Comparison of ENCODE assay signal across 31 cellular contexts in the genomic region with DNA sequence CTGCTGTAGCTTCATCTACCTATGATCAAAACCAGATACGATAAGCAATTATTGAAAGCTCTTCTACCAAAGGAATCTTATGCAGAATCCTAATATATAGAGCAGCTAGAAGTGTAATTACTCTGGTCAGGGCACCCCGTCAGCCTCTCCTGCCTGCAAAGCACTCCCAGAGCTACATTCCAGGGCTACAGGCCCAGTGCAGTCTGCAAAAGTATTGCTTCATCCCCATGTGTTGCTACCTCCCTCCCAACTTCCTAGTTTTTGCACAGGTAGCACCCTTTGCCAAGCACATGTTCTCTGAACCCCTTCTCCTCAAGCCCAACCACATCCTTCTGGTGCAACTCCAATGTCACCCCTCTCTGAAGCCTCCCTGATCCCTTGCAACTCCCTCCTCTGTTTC. TPM values are rescaled to one million over a fixed set of nuclear protein-coding genes. Genes with fewer than 3 reads are reported as not detected.
"Had no signal": no experiment of that assay in that cellular context is flagged by ENCODE, and none has a peak within 500 bp of the region (broad histone marks: within the 10 kb centered on the region; RNA-seq: fewer than 3 reads in every experiment).

No MANE protein-coding gene starts in this region.

- H3K4me1 ChIP-seq: stomach, testis, thyroid gland, tibial artery, tibial nerve, transverse colon, upper lobe of left lung, uterus, vagina had no signal

- H3K27me3 ChIP-seq: testis, thyroid gland, tibial nerve, transverse colon, upper lobe of left lung, uterus, vagina had no signal

- H3K27ac Mint-ChIP-seq: stimulated activated effector memory CD8-positive, alpha-beta T cell treated with anti-CD3 and anti-CD28 coated beads, Interleukin-12 subunit alpha, Interleukin-12 subunit beta, amount 100 ng/mL, for 72 hours; stimulated activated memory B cell treated with anti-CD40 and anti-IgM and Interleukin-4, amounts not matched to agents 10 μg/mL and 1 μg/mL and 100 μg/mL, for 72 hours; stimulated activated naive B cell treated with anti-CD40 and anti-IgM and Interleukin-4, amounts not matched to agents 10 μg/mL and 1 μg/mL and 100 μg/mL, for 72 hours; stimulated activated naive CD8-positive, alpha-beta T cell treated with anti-CD3 and anti-CD28 coated beads, Interleukin-15, Interleukin-2, amounts not matched to agents 100 ng/mL and 50 ng/mL, for 24 hours; type B pancreatic cell had no signal

- H3K36me3 ChIP-seq: stomach, suprapubic skin, thoracic aorta, thyroid gland, tibial artery, tibial nerve, transverse colon, upper lobe of left lung, uterus, vagina had no signal

- H3K4me3 Mint-ChIP-seq: stimulated activated effector memory CD8-positive, alpha-beta T cell treated with anti-CD3 and anti-CD28 coated beads, Interleukin-12 subunit alpha, Interleukin-12 subunit beta, amount 100 ng/mL, for 72 hours; stimulated activated memory B cell treated with anti-CD40 and anti-IgM and Interleukin-4, amounts not matched to agents 10 μg/mL and 1 μg/mL and 100 μg/mL, for 72 hours; stimulated activated naive B cell treated with anti-CD40 and anti-IgM and Interleukin-4, amounts not matched to agents 10 μg/mL and 1 μg/mL and 100 μg/mL, for 72 hours; stimulated activated naive CD8-positive, alpha-beta T cell treated with anti-CD3 and anti-CD28 coated beads, Interleukin-15, amount 100 ng/mL, for 72 hours; stimulated activated naive CD8-positive, alpha-beta T cell treated with anti-CD3 and anti-CD28 coated beads, Interleukin-15, Interleukin-2, amounts not matched to agents 100 ng/mL and 50 ng/mL, for 24 hours; type B pancreatic cell had no signal

- H3K4me3 ChIP-seq: stomach, suprapubic skin, testis, thoracic aorta, thyroid gland, tibial artery, tibial nerve, transverse colon, upper lobe of left lung, uterus, vagina had no signal

- ATAC-seq: stimulated activated effector memory CD8-positive, alpha-beta T cell treated with anti-CD3 and anti-CD28 coated beads, Interleukin-12 subunit alpha, Interleukin-12 subunit beta, amount 100 ng/mL, for 72 hours; stimulated activated naive B cell treated with anti-CD40 and anti-IgM and Interleukin-4, amounts not matched to agents 10 μg/mL and 1 μg/mL and 100 μg/mL, for 72 hours; stimulated activated naive CD8-positive, alpha-beta T cell treated with anti-CD3 and anti-CD28 coated beads, Interleukin-15, amount 100 ng/mL, for 72 hours; stimulated activated naive CD8-positive, alpha-beta T cell treated with anti-CD3 and anti-CD28 coated beads, Interleukin-15, Interleukin-2, amounts not matched to agents 100 U/mL and 50 U/mL, for 24 hours had no signal

- H3K9me3 ChIP-seq: stomach, suprapubic skin, testis, thoracic aorta, thyroid gland, tibial artery, tibial nerve, transverse colon, upper lobe of left lung, uterus, vagina had no signal

- H3K27ac ChIP-seq: stomach, suprapubic skin, testis, thoracic aorta, thyroid gland, tibial artery, tibial nerve, transverse colon, upper lobe of left lung, uterus, vagina had no signal

- DNase-seq: stimulated activated CD4-positive, alpha-beta T cell treated with anti-CD3 and anti-CD28 coated beads, Interleukin-2, amount 100 ng/mL, for 48 hours; stimulated activated CD4-positive, alpha-beta T cell treated with anti-CD3 and anti-CD28 coated beads, Interleukin-4, amount 100 ng/mL, for 1 hour; stimulated activated CD4-positive, alpha-beta T cell treated with anti-CD3 and anti-CD28 coated beads, Interleukin-4, amount 100 ng/mL, for 24 hours; stimulated activated CD4-positive, alpha-beta T cell treated with anti-CD3 and anti-CD28 coated beads, Interleukin-4, amount 100 ng/mL, for 4 hours; stimulated activated CD8-positive, alpha-beta memory T cell treated with anti-CD3 and anti-CD28 coated beads, Interleukin-4, amount 100 ng/mL, for 48 hours; stimulated activated naive B cell treated with anti-CD40 and anti-IgM and Interleukin-4, amounts not matched to agents 10 μg/mL and 1 μg/mL and 100 μg/mL, for 72 hours; stimulated activated naive CD4-positive, alpha-beta T cell; stimulated activated naive CD4-positive, alpha-beta T cell treated with Interleukin-2 at 50 U/mL for 16 hours; stimulated activated naive CD8-positive, alpha-beta T cell treated with anti-CD3 and anti-CD28 coated beads, Interleukin-15, amount 100 ng/mL, for 72 hours; stimulated activated naive CD8-positive, alpha-beta T cell treated with anti-CD3 and anti-CD28 coated beads, Interleukin-15, Interleukin-2, amounts not matched to agents 100 U/mL and 50 U/mL, for 24 hours; stomach; substantia nigra; testis; thyroid gland; tibial artery; transverse colon; trophoblast cell; upper lobe of left lung; uterus had no signal

- H3K9me3 Mint-ChIP-seq: stimulated activated effector memory CD8-positive, alpha-beta T cell treated with anti-CD3 and anti-CD28 coated beads, Interleukin-12 subunit alpha, Interleukin-12 subunit beta, amount 100 ng/mL, for 72 hours; stimulated activated memory B cell treated with anti-CD40 and anti-IgM and Interleukin-4, amounts not matched to agents 10 μg/mL and 1 μg/mL and 100 μg/mL, for 72 hours; stimulated activated naive B cell treated with anti-CD40 and anti-IgM and Interleukin-4, amounts not matched to agents 10 μg/mL and 1 μg/mL and 100 μg/mL, for 72 hours; stimulated activated naive CD8-positive, alpha-beta T cell treated with anti-CD3 and anti-CD28 coated beads, Interleukin-15, amount 100 ng/mL, for 72 hours; stimulated activated naive CD8-positive, alpha-beta T cell treated with anti-CD3 and anti-CD28 coated beads, Interleukin-15, Interleukin-2, amounts not matched to agents 100 ng/mL and 50 ng/mL, for 24 hours; type B pancreatic cell had no signal

- H3K4me1 Mint-ChIP-seq: stimulated activated effector memory CD8-positive, alpha-beta T cell treated with anti-CD3 and anti-CD28 coated beads, Interleukin-12 subunit alpha, Interleukin-12 subunit beta, amount 100 ng/mL, for 72 hours; stimulated activated memory B cell treated with anti-CD40 and anti-IgM and Interleukin-4, amounts not matched to agents 10 μg/mL and 1 μg/mL and 100 μg/mL, for 72 hours; stimulated activated naive B cell treated with anti-CD40 and anti-IgM and Interleukin-4, amounts not matched to agents 10 μg/mL and 1 μg/mL and 100 μg/mL, for 72 hours; stimulated activated naive CD8-positive, alpha-beta T cell treated with anti-CD3 and anti-CD28 coated beads, Interleukin-15, amount 100 ng/mL, for 72 hours had no signal

- H3K36me3 Mint-ChIP-seq: stimulated activated effector memory CD8-positive, alpha-beta T cell treated with anti-CD3 and anti-CD28 coated beads, Interleukin-12 subunit alpha, Interleukin-12 subunit beta, amount 100 ng/mL, for 72 hours; stimulated activated memory B cell treated with anti-CD40 and anti-IgM and Interleukin-4, amounts not matched to agents 10 μg/mL and 1 μg/mL and 100 μg/mL, for 72 hours; stimulated activated naive B cell treated with anti-CD40 and anti-IgM and Interleukin-4, amounts not matched to agents 10 μg/mL and 1 μg/mL and 100 μg/mL, for 72 hours; type B pancreatic cell had no signal

- FAIRE-seq: urothelium cell line had no signal

RNA-seq across cellular contexts. Expression of a gene that starts 7.0 kb away (rescaled TPM):
- total RNA-seq: stomach, subcutaneous adipose tissue, temporal lobe, thoracic aorta, thyroid gland, tibial nerve, transverse colon, upper lobe of left lung, urinary bladder, uterus, vagina had no signal
- polyA plus RNA-seq: stomach, urinary bladder had no signal
